In genomic region chr1:107196973-107197562, GRCh38 we compare ENCODE assay signal across 1 cellular context.
TF ChIP-seq lines count a peak whose summit lies in the region.

No MANE protein-coding gene starts in this region.

TF ChIP-seq in IMR-90, 13 proteins besides CTCF, POLR2A, EP300 and RAD21 (continued from another document):
- TF ChIP-seq ELK1 (IDR thresholded peaks at IDR 0.05; ENCODE audit: borderline replicate concordance, low read depth, low read length) (no peak), RFX5 (IDR thresholded peaks at IDR 0.05; ENCODE audit: low read depth, low read length) (no peak), RCOR1 (IDR thresholded peaks at IDR 0.05; ENCODE audit: insufficient replicate concordance, low read length) (no peak), USF2 (IDR thresholded peaks at IDR 0.05; ENCODE audit: low read depth, low read length) (no peak)
